Comparison of ENCODE assay signal across 1 cellular context in genomic region chr2:162301151-162301804, GRCh38.
A peak's percentile ranks its signal among the peaks of the same experiment; 100 is the strongest.
TF ChIP-seq lines count a peak whose summit lies in the region.

No MANE protein-coding gene starts in this region.

TF ChIP-seq in IMR-90, 13 proteins besides CTCF, POLR2A, EP300 and RAD21:
- TF ChIP-seq RFX5 (IDR thresholded peaks at IDR 0.05; ENCODE audit: low read depth, low read length) (no peak), CHD1 (IDR thresholded peaks at IDR 0.05; ENCODE audit: low read depth, low read length) (no peak), SMC3 (IDR thresholded peaks at IDR 0.05; ENCODE audit: low read depth, low read length) (peak; percentile 75), CEBPB (IDR thresholded peaks at IDR 0.05; ENCODE audit: low read depth, low read length) (0 out of 2 replicates have a peak, but pooled peaks have one; percentile 24), MAFK (IDR thresholded peaks at IDR 0.05; ENCODE audit: low read depth, low read length) (no peak), MAZ (IDR thresholded peaks at IDR 0.05; ENCODE audit: borderline replicate concordance, low read depth, low read length) (no peak)
- TF ChIP-seq, protein P1, sequence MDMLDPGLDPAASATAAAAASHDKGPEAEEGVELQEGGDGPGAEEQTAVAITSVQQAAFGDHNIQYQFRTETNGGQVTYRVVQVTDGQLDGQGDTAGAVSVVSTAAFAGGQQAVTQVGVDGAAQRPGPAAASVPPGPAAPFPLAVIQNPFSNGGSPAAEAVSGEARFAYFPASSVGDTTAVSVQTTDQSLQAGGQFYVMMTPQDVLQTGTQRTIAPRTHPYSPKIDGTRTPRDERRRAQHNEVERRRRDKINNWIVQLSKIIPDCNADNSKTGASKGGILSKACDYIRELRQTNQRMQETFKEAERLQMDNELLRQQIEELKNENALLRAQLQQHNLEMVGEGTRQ (IDR thresholded peaks at IDR 0.05; ENCODE audit: low read depth, low read length) = no peak
